Comparison of ENCODE assay signal across 1 cellular context in genomic region chr14:30260772-30261607, GRCh38.
TF ChIP-seq lines count a peak whose summit lies in the region.

No MANE protein-coding gene starts in this region.

TF ChIP-seq in WTC11, 78 proteins besides CTCF, POLR2A, EP300 and RAD21 (continued from another document):
- TF ChIP-seq CDX4 (CRISPR knock-in tag; IDR thresholded peaks at IDR 0.05; ENCODE audit: borderline replicate concordance) (no peak), ZNF512 (CRISPR knock-in tag; IDR thresholded peaks at IDR 0.05; ENCODE audit: borderline replicate concordance) (no peak), E2F5 (CRISPR knock-in tag; IDR thresholded peaks at IDR 0.05) (no peak), CBFB (CRISPR knock-in tag; IDR thresholded peaks at IDR 0.05; ENCODE audit: low read depth) (no peak), GTF2I (CRISPR knock-in tag; conservative IDR thresholded peaks at IDR 0.05) (no peak), CREM (CRISPR knock-in tag; IDR thresholded peaks at IDR 0.05) (no peak), E2F1 (CRISPR knock-in tag; IDR thresholded peaks at IDR 0.05) (no peak), PREB (CRISPR knock-in tag; IDR thresholded peaks at IDR 0.05; ENCODE audit: borderline replicate concordance) (no peak), TCF7 (CRISPR knock-in tag; IDR thresholded peaks at IDR 0.05; ENCODE audit: low read depth) (no peak), CREB1 (CRISPR knock-in tag; IDR thresholded peaks at IDR 0.05) (no peak), PRDM15 (CRISPR knock-in tag; IDR thresholded peaks at IDR 0.05) (no peak), MXD4 (CRISPR knock-in tag; IDR thresholded peaks at IDR 0.05; ENCODE audit: borderline replicate concordance) (no peak)
